In the genomic region with DNA sequence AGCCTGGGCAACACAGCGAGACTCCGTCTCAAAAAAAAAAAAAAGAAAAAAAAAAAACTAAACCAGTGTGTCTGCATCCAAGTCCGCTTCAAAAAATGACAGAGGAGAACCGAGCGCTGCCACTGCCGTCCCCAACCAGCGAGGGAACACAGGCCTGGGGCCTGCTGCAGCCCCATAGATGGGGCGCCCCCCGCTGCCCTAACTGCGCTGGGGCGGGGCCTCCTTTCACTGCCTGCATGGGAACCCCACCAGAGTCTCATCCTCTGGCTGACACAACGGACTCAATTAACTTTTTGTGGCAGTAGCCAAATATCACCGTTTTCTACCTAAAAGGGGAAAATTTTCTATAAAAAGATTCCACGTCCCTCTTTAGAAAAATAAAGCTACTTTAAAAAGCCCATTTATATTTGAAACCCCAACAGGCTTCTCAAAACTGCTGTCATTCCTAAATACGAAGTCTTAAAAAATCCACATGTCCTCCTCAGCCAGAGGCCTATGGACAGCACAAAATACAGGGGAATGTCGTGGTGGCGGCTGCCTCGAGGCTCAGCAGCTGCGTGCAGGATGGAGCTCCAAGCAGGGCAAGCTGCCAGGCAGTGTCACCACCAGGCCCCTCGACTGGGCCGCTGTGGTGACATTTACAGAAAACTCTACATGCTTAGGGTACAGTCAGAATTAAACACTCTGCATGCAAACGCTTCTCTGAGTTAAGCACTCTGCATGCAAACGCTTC, we compare ENCODE assay signal across 19 cellular contexts.
"Had no signal": no experiment of that assay in that cellular context is flagged by ENCODE, and none has a peak within 500 bp of the region (broad histone marks: within the 10 kb centered on the region; RNA-seq: fewer than 3 reads in every experiment).

No MANE protein-coding gene starts in this region.

- H3K9me3 Mint-ChIP-seq: activated naive CD4-positive, alpha-beta T cell treated with anti-CD3 and anti-CD28 coated beads for 36 hours; activated naive CD8-positive, alpha-beta T cell treated with anti-CD3 and anti-CD28 coated beads, Interleukin-2, amount 50 U/mL, for 24 hours; activated T-helper 17 cell treated with anti-CD3 and anti-CD28 coated beads, Interleukin-2, amount 50 U/mL, for 72 hours; naive B cell had no signal

- H3K4me1 ChIP-seq: parathyroid adenoma had no signal

- H3K27ac Mint-ChIP-seq: activated naive CD4-positive, alpha-beta T cell treated with anti-CD3 and anti-CD28 coated beads for 36 hours; activated naive CD8-positive, alpha-beta T cell treated with anti-CD3 and anti-CD28 coated beads, Interleukin-2, amount 50 U/mL, for 24 hours; activated T-helper 17 cell treated with anti-CD3 and anti-CD28 coated beads, Interleukin-2, amount 50 U/mL, for 72 hours had no signal

- H3K27me3 ChIP-seq: dorsolateral prefrontal cortex, gastroesophageal sphincter, heart right ventricle, tibial nerve had no signal

- DNase-seq: activated CD4-positive, alpha-beta T cell treated with anti-CD3 and anti-CD28 coated beads, Interleukin-2, amount 50 U/mL, for 1 hour; activated CD8-positive, alpha-beta memory T cell treated with anti-CD3 and anti-CD28 coated beads for 24 hours; activated naive CD4-positive, alpha-beta T cell treated with anti-CD3 and anti-CD28 coated beads for 36 hours; activated naive CD8-positive, alpha-beta T cell treated with anti-CD3 and anti-CD28 coated beads, Interleukin-2, amount 50 U/mL, for 24 hours; aorta; dorsolateral prefrontal cortex; heart right ventricle; left colon; midbrain; naive B cell; stimulated activated CD4-positive, alpha-beta T cell treated with anti-CD3 and anti-CD28 coated beads, Interleukin-4, amount 100 ng/mL, for 1 hour; stimulated activated naive CD4-positive, alpha-beta T cell treated with Interleukin-2 at 50 U/mL for 16 hours; SW 1271 had no signal

- H3K27me3 Mint-ChIP-seq: activated naive CD8-positive, alpha-beta T cell treated with anti-CD3 and anti-CD28 coated beads, Interleukin-2, amount 50 U/mL, for 24 hours; activated T-helper 17 cell treated with anti-CD3 and anti-CD28 coated beads, Interleukin-2, amount 50 U/mL, for 72 hours; naive B cell had no signal

- ATAC-seq: activated CD4-positive, CD25-positive, alpha-beta regulatory T cell treated with anti-CD3 and anti-CD28 coated beads, Interleukin-2, amount 50 U/mL, for 24 hours; activated naive CD8-positive, alpha-beta T cell treated with anti-CD3 and anti-CD28 coated beads, Interleukin-2, amount 50 U/mL, for 24 hours; activated T-helper 17 cell treated with anti-CD3 and anti-CD28 coated beads, Interleukin-2, amount 50 U/mL, for 72 hours; gastroesophageal sphincter; heart right ventricle; left colon had no signal

- H3K27ac ChIP-seq: dorsolateral prefrontal cortex, gastroesophageal sphincter, heart right ventricle, parathyroid adenoma, tibial nerve had no signal

- H3K4me3 ChIP-seq: dorsolateral prefrontal cortex, gastroesophageal sphincter, heart right ventricle, lung, tibial nerve had no signal

- H3K9me3 ChIP-seq: gastroesophageal sphincter, heart right ventricle, tibial nerve had no signal

- H3K4me3 Mint-ChIP-seq: activated naive CD4-positive, alpha-beta T cell treated with anti-CD3 and anti-CD28 coated beads for 36 hours; activated naive CD8-positive, alpha-beta T cell treated with anti-CD3 and anti-CD28 coated beads, Interleukin-2, amount 50 U/mL, for 24 hours; activated T-helper 17 cell treated with anti-CD3 and anti-CD28 coated beads, Interleukin-2, amount 50 U/mL, for 72 hours had no signal
